In genomic region chr1:186093437-186093836, GRCh38 we compare ENCODE assay signal across 1 cellular context.
TF ChIP-seq lines count a peak whose summit lies in the region.

No MANE protein-coding gene starts in this region.

TF ChIP-seq in IMR-90, 13 proteins besides CTCF, POLR2A, EP300 and RAD21 (continued from another document):
- TF ChIP-seq CHD1 (IDR thresholded peaks at IDR 0.05; ENCODE audit: low read depth, low read length) (no peak), BHLHE40 (IDR thresholded peaks at IDR 0.05; ENCODE audit: low read depth, low read length) (no peak), NFE2L2 (IDR thresholded peaks at IDR 0.05; ENCODE audit: low read depth, low read length) (no peak), RFX5 (IDR thresholded peaks at IDR 0.05; ENCODE audit: low read depth, low read length) (no peak), MAFK (IDR thresholded peaks at IDR 0.05; ENCODE audit: low read depth, low read length) (no peak)
TF ChIP-seq in IMR-90: peak in this region for 0.
